ENCODE assay signal across 8 cellular contexts in the genomic region with DNA sequence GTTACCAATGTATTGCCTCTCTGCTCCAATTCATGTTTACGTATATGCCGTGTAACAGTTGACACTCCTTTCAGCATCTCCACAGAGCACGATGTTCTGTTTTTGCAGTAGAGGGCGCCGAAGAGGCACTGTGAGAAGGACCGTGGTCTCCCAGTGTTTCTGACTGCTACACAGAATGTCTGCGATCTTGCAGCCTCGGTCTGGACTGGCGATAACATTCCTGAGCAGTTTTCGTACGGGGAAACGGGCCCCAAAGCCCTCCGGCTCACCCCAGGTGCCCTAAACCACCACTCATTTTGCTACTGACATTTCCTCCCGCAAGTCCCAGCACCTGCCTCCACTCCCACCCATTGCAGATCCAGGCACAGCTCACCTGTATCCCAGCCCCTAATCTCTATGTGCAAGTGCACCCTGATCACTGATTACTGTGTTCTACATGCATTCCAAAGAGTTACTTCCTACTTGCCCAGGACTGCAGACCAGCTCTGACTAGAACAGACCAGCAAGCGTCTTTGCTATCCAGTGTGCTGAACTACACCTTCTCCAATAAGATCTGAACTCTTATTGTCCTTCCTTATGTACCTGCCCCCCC. TPM values are rescaled to one million over a fixed set of nuclear protein-coding genes. Genes with fewer than 3 reads are reported as not detected.
DNase-seq lines count a peak whose midpoint lies in the region; ATAC-seq lines count a peak whose summit lies in the region.

No MANE protein-coding gene starts in this region.

- H3K18ac ChIP-seq in mesenchymal stem cell (ENCODE audit: low read depth in 1 of 2, low read length in 2 of 2) = no peak overlapping the region

- peaks cover 0 to 40% of the 10 kb centered on the region in 2 experiments for H3K27me3 ChIP-seq in mesenchymal stem cell (ENCODE audit: control insufficient read depth in 1 of 2, insufficient read depth in 1 of 2, low read length in 2 of 2)

- no peaks in the 10 kb centered on the region for H3K79me1 ChIP-seq in mesenchymal stem cell (replicated peaks; ENCODE audit: low read length, poor library complexity, severe bottlenecking)

- H3K27ac ChIP-seq in mesenchymal stem cell (ENCODE audit: low read length, poor library complexity, severe bottlenecking) = no peak overlapping the region

- H3K14ac ChIP-seq in mesenchymal stem cell (ENCODE audit: low read length in 2 of 2) = peak overlapping the region in 1 of 2 experiments; percentile 26

- no peak overlapping the region for H3K4ac ChIP-seq in mesenchymal stem cell (ENCODE audit: low read depth in 1 of 2, low read length in 2 of 2)

- no peak overlapping the region for H2BK12ac ChIP-seq in mesenchymal stem cell (ENCODE audit: low read length in 2 of 2)

- no peak overlapping the region for H2BK120ac ChIP-seq in mesenchymal stem cell (ENCODE audit: low read depth, low read length)

- H3K23ac ChIP-seq in mesenchymal stem cell (ENCODE audit: low read length in 2 of 2) = no peak overlapping the region

- intact Hi-C loops in Right ventricle myocardium inferior (cut with DNase I) (loop anchor here (2.0 kb wide), 1 partner anchor 160 kb away; no protein-coding TSS in a partner anchor), cardiac septum (cut with DNase I) (loop anchor here (5.0 kb wide), 1 partner anchor 161 kb away; no protein-coding TSS in a partner anchor)

- no peak overlapping the region for H4K91ac ChIP-seq in mesenchymal stem cell (ENCODE audit: low read length)

- H3K9me3 ChIP-seq in mesenchymal stem cell (ENCODE audit: control insufficient read depth, low read length) = no peaks in the 10 kb centered on the region

- H3K9ac ChIP-seq in mesenchymal stem cell (ENCODE audit: low read length) = no peak overlapping the region

- 20% methylated on average over 15 of the region's 15 CpGs for WGBS in mesenchymal stem cell

- H3K36me3 ChIP-seq in mesenchymal stem cell (ENCODE audit: control insufficient read depth in 1 of 2, insufficient read depth in 2 of 2, low read depth in 1 of 2, low read length in 2 of 2) = no peaks in the 10 kb centered on the region

- peak overlapping the region; percentile 77 for H3K4me2 ChIP-seq in mesenchymal stem cell (ENCODE audit: low read length, poor library complexity, severe bottlenecking)

- no peak overlapping the region for H2AK5ac ChIP-seq in mesenchymal stem cell (ENCODE audit: low read length, severe bottlenecking)

- no peak overlapping the region for H2BK15ac ChIP-seq in mesenchymal stem cell (ENCODE audit: low read depth, poor library complexity, severe bottlenecking)

- peaks cover 3% of the 10 kb centered on the region for H3K4me1 ChIP-seq in mesenchymal stem cell (ENCODE audit: control insufficient read depth, insufficient read depth, low read depth, low read length)

- ATAC-seq in Right ventricle myocardium inferior = peak; percentile 64
- peak; percentile 95 for ATAC-seq in HG02678 (IDR thresholded peaks at IDR 0.05; ENCODE audit: unreplicated experiment)

- H2AFZ ChIP-seq in mesenchymal stem cell (ENCODE audit: low read depth, low read length) = no peak overlapping the region

- no peak overlapping the region for H4K8ac ChIP-seq in mesenchymal stem cell (ENCODE audit: low read length)

- peak overlapping the region in 1 of 2 experiments; percentile 49 for H3K4me3 ChIP-seq in mesenchymal stem cell (ENCODE audit: insufficient read depth in 1 of 2, low read depth in 1 of 2, low read length in 2 of 2)

- H2BK5ac ChIP-seq in mesenchymal stem cell (ENCODE audit: low read depth, low read length, poor library complexity, severe bottlenecking) = no peak overlapping the region

- peak; percentile 47 for DNase-seq in Right ventricle myocardium inferior (ENCODE audit: missing footprints)
- DNase-seq in cardiac septum (ENCODE audit: low spot score) = no peak
- peak; percentile 35 for DNase-seq in NCI-H2029 (lab: John Stamatoyannopoulos, UW)
- DNase-seq in activated CD4-positive, alpha-beta T cell treated with anti-CD3 and anti-CD28 coated beads, Interleukin-2, amount 50 U/mL, for 1 hour = peak; percentile 41
- DNase-seq in effector CD8-positive, alpha-beta T cell (lab: John Stamatoyannopoulos, UW) = peak; percentile 22
- peak; percentile 61 for DNase-seq in mesenchymal stem cell
- peak; percentile 61 for DNase-seq in stimulated activated CD8-positive, alpha-beta memory T cell treated with anti-CD3 and anti-CD28 coated beads, Interleukin-4, amount 100 ng/mL, for 48 hours

RNA-seq across cellular contexts. Expression of a gene that starts 12.4 kb away (rescaled TPM):
- 3.9 TPM for total RNA-seq in Right ventricle myocardium inferior
- 6.0 TPM for total RNA-seq in cardiac septum
- polyA plus RNA-seq in mesenchymal stem cell (2013, experiment 1 of 2) = 4.0 TPM
- polyA plus RNA-seq in mesenchymal stem cell (2013, experiment 2 of 2) = 5.1 TPM
